ENCODE assay signal across 8 cellular contexts in the genomic region with DNA sequence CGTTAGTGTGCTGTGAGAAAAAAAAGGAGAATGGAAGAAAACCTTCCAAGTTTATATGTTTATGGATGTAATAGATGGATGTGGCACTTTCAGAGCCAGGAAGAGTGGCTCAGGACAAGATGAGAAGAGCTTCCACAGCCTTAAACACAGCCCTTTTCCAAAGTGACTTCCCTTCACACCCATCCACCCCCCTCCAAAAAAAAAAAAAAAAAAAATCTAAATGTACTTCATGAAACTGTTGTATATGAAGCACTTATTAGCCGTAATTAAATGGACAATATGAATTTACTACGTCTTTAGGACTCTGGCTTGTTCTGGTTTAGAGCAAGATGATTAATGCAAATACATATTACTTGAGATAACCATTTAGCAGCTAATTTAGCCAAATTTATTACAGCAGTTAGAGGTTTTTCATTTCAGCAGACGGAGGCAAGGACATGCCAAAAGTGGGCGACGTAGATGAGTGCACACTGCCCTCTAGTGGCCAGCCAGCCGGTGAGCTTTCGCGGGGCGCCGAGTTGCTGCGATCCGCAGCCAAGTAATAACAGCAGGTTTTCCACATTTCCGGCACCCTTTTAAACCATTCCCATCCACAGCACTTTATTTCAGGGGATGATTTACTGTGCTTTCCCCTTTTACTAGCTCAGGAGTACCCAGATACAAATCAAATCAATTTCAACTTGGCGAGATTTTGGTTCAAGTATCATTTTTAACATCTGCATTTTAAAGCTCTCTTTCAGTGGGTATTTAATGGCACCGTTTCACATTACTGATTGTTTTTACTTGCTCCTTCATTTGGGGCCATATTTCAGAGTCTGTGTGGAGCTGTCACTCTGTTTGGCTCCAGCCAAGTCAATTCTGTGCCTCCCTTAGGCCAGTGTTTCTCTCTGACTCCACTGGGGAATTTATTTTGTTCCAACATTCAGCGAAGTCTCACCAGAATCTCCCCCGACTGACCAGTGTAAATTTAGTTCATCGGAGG.
A peak's percentile ranks its signal among the peaks of the same experiment; 100 is the strongest.
DNase-seq lines count a peak whose midpoint lies in the region; ATAC-seq and TF ChIP-seq lines count a peak whose summit lies in the region.

No MANE protein-coding gene starts in this region.

- ATAC-seq in GM21526 (IDR thresholded peaks at IDR 0.05; ENCODE audit: low FRiP score, unreplicated experiment): peak; percentile 60
- peak; percentile 87 for ATAC-seq in gastroesophageal sphincter
- ATAC-seq in omental fat pad (ENCODE audit: low FRiP score): peak; percentile 75

- 13 to 16% methylated on average over 8 to 19 of the region's 19 CpGs for WGBS in gastroesophageal sphincter (ENCODE audit: low coverage in 1 of 2), 2 donors

- no peak overlapping the region for H3K27ac Mint-ChIP-seq in activated naive CD4-positive, alpha-beta T cell treated with anti-CD3 and anti-CD28 coated beads for 36 hours

- H3K4me3 ChIP-seq in MG63 (no peak overlapping the region), SJCRH30 (no peak overlapping the region), gastroesophageal sphincter (peak overlapping the region; percentile 31 to 32)

- H3K4me1 ChIP-seq in SJCRH30 (no peaks in the 10 kb centered on the region), gastroesophageal sphincter (peaks cover 0 to 25% (median 4%) of the 10 kb centered on the region in 3 donors)

- H3K4me1 Mint-ChIP-seq in activated naive CD4-positive, alpha-beta T cell treated with anti-CD3 and anti-CD28 coated beads for 36 hours (ENCODE audit: low read depth): peaks cover 8% of the 10 kb centered on the region

- H3K9me3 Mint-ChIP-seq in activated naive CD4-positive, alpha-beta T cell treated with anti-CD3 and anti-CD28 coated beads for 36 hours: no peaks in the 10 kb centered on the region

- no peak for TF ChIP-seq POLR2A in gastroesophageal sphincter (IDR thresholded peaks at IDR 0.05)

- H3K36me3 Mint-ChIP-seq in activated naive CD4-positive, alpha-beta T cell treated with anti-CD3 and anti-CD28 coated beads for 36 hours (ENCODE audit: low read depth): no peaks in the 10 kb centered on the region

- H3K36me3 ChIP-seq in MG63: no peaks in the 10 kb centered on the region
- no peaks in the 10 kb centered on the region for H3K36me3 ChIP-seq in SJCRH30
- H3K36me3 ChIP-seq in gastroesophageal sphincter: no peaks in the 10 kb centered on the region

- CTCF ChIA-PET in activated naive CD4-positive, alpha-beta T cell treated with anti-CD3 and anti-CD28 coated beads for 36 hours (lab: Charles Lee): interaction anchor here (0.5 to 2.1 kb wide), 39 partner anchors 9 to 1482 kb away, joined by 3 to 13 read pairs (median 3); no protein-coding TSS in a partner anchor

- intact Hi-C loops in activated naive CD4-positive, alpha-beta T cell treated with anti-CD3 and anti-CD28 coated beads for 36 hours (cut with micrococcal nuclease): loop anchor here (1.0 to 2.0 kb wide), 4 partner anchors 317 to 1216 kb away; no protein-coding TSS in a partner anchor

- DNase-seq in COLO668 (lab: John Stamatoyannopoulos, UW; ENCODE audit: unreplicated experiment) (peak; percentile 86), MG63 (peak; percentile 60), SJCRH30 (peak; percentile 71 to 86), omental fat pad (ENCODE audit: low spot score) (peak; percentile 80)
- peak; percentile 80 for DNase-seq in activated naive CD4-positive, alpha-beta T cell treated with anti-CD3 and anti-CD28 coated beads for 36 hours

- TF ChIP-seq EP300 in gastroesophageal sphincter (IDR thresholded peaks at IDR 0.05): no peak

- H3K27me3 Mint-ChIP-seq in activated naive CD4-positive, alpha-beta T cell treated with anti-CD3 and anti-CD28 coated beads for 36 hours (ENCODE audit: low read depth): peaks cover 20% of the 10 kb centered on the region

- no peak overlapping the region for H3K4me3 Mint-ChIP-seq in activated naive CD4-positive, alpha-beta T cell treated with anti-CD3 and anti-CD28 coated beads for 36 hours

- peak; percentile 87 to 95 (median 92) for TF ChIP-seq CTCF in gastroesophageal sphincter (IDR thresholded peaks at IDR 0.05)
- peak in 2 of 3 donors; percentile 3 to 83 for TF ChIP-seq CTCF in omental fat pad (IDR thresholded peaks at IDR 0.05)

- H3K27ac ChIP-seq in SJCRH30 (no peak overlapping the region), gastroesophageal sphincter (peak overlapping the region in 3 of 4 donors; percentile 26 to 43 (median 35)), temporal lobe (ENCODE audit: low read depth, low read length) (peak overlapping the region; percentile 65)

- no peaks in the 10 kb centered on the region for H3K9me3 ChIP-seq in MG63
- no peaks in the 10 kb centered on the region; the same call in 1 of the 2 replicates for H3K9me3 ChIP-seq in SJCRH30 (replicated peaks)
- H3K9me3 ChIP-seq in gastroesophageal sphincter: no peaks in the 10 kb centered on the region

- H3K27me3 ChIP-seq in MG63: no peaks in the 10 kb centered on the region
- H3K27me3 ChIP-seq in SJCRH30: no peaks in the 10 kb centered on the region
- no peaks in the 10 kb centered on the region for H3K27me3 ChIP-seq in gastroesophageal sphincter

Comparison
In these comparisons a context has a peak if more than half of its experiments do, and no peak if none do; other contexts are left out.
1. H3K4me3 ChIP-seq: peak in gastroesophageal sphincter (2 of 2); none in MG63 (single experiment) and SJCRH30 (single experiment).
2. Peak in every context shown above with its lines, with median percentiles within 50 percentile points of each other: DNase-seq and ATAC-seq.